ENCODE assay signal across 15 cellular contexts in the genomic region with DNA sequence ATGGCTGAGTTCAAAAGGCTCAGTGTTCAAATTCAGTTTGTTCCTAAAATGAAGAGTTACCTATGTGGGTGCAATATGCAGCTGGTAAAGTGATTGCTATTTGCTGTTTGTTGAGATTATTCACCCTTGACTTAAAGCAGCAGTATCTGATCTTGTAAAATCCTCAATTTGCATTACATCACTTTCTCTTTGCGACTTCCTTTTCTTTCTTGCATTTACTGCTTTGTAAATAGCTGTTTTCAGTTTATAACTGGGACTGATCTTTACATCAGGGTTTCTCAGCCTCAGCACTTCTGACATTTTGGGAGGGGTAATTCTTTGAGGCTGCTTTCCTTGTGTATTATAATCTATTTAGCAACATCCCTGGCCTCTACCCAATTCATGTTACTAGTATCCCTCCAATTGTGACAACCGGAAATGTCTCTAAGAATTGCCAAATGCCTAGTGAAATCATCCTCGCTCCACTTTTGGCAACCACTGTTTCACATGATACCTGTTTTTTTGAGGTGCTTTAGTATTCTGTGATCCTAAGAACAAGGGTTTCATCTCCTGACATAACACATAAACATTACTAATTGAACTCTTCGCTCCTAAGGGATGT. TPM values are rescaled to one million over a fixed set of nuclear protein-coding genes. Genes with fewer than 3 reads are reported as not detected.
DNase-seq lines count a peak whose midpoint lies in the region; ATAC-seq and TF ChIP-seq lines count a peak whose summit lies in the region.
"Had no signal": no experiment of that assay in that cellular context is flagged by ENCODE, and none has a peak within 500 bp of the region (broad histone marks: within the 10 kb centered on the region; RNA-seq: fewer than 3 reads in every experiment).

No MANE protein-coding gene starts in this region.

- no peak overlapping the region for H3K4me3 Mint-ChIP-seq in activated T-cell treated with anti-CD3 and anti-CD28 coated beads, Interleukin-2, amount 50 U/mL, for 72 hours
- H3K4me3 Mint-ChIP-seq: WTC11 had no signal

- peak overlapping the region; percentile 79 for H3K27ac ChIP-seq in VCaP
- H3K27ac ChIP-seq in spleen = peak overlapping the region in 6 of 8 donors; percentile 19 to 74 (median 56)
- no peak overlapping the region for H3K27ac ChIP-seq in RWPE1
- H3K27ac ChIP-seq: testis had no signal

- H3K9me3 Mint-ChIP-seq in activated T-cell treated with anti-CD3 and anti-CD28 coated beads, Interleukin-2, amount 50 U/mL, for 72 hours = no peaks in the 10 kb centered on the region
- H3K9me3 Mint-ChIP-seq: WTC11 had no signal

- peaks cover 0 to 70% (median 43%) of the 10 kb centered on the region in 6 donors for H3K36me3 ChIP-seq in spleen

- intact Hi-C loops in spleen (cut with DNase I; ENCODE audit: low total_unique reads) = no loop called here

- DNase-seq in activated T-cell treated with anti-CD3 and anti-CD28 coated beads, Interleukin-2, amount 50 U/mL, for 72 hours = no peak
- no peak for DNase-seq in activated T-cell treated with anti-CD3 and anti-CD28 coated beads, Interleukin-2, amount 50 U/mL, for 48 hours
- DNase-seq in spleen (no peak), NCI-H146 treated with DMSO at 0.1 percent for 48 hours (lab: John Stamatoyannopoulos, UW; ENCODE audit: unreplicated experiment) (no peak), hepatic stellate cell (ENCODE audit: low spot score) (no peak), RWPE1 (ENCODE audit: low spot score) (no peak)
- DNase-seq: ACHN, head of caudate nucleus, kidney, testis had no signal

- no peak for TF ChIP-seq POLR2A in spleen (IDR thresholded peaks at IDR 0.05)

- peak overlapping the region in 1 of 8 donors; percentile 1 for H3K4me3 ChIP-seq in spleen
- H3K4me3 ChIP-seq: testis had no signal

- H3K4me1 Mint-ChIP-seq in activated T-cell treated with anti-CD3 and anti-CD28 coated beads, Interleukin-2, amount 50 U/mL, for 72 hours (ENCODE audit: low read depth) = no peaks in the 10 kb centered on the region
- H3K4me1 Mint-ChIP-seq: WTC11 had no signal

- CTCF ChIA-PET in RWPE1 (lab: Yijun Ruan, JAX) = interaction anchor here (0.6 kb wide), 2 partner anchors 80 to 132 kb away, joined by 3 read pairs; no protein-coding TSS in a partner anchor

- POLR2A ChIA-PET in RWPE1 (lab: Yijun Ruan, JAX; ENCODE audit: low non-redundant PET) = no interaction called here

- peak overlapping the region; percentile 6 for H3K27ac Mint-ChIP-seq in activated T-cell treated with anti-CD3 and anti-CD28 coated beads, Interleukin-2, amount 50 U/mL, for 72 hours
- H3K27ac Mint-ChIP-seq: progenitor cell of endocrine pancreas, WTC11 had no signal

- 65 to 90% (median 76%) methylated on average over 4 of the region's 4 CpGs for WGBS in spleen, 5 donors

- H3K27me3 ChIP-seq in spleen (replicated peaks in 1 of 7) = no peaks in the 10 kb centered on the region
- H3K27me3 ChIP-seq: testis had no signal

- H3K27me3 Mint-ChIP-seq in activated T-cell treated with anti-CD3 and anti-CD28 coated beads, Interleukin-2, amount 50 U/mL, for 72 hours (ENCODE audit: low read depth) = no peaks in the 10 kb centered on the region
- H3K27me3 Mint-ChIP-seq: progenitor cell of endocrine pancreas had no signal

- TF ChIP-seq CTCF in VCaP (conservative IDR thresholded peaks at IDR 0.05) (no peak), spleen (IDR thresholded peaks at IDR 0.05 in 8 of 11, conservative IDR thresholded peaks at IDR 0.05 in 3 of 11) (no peak), RWPE1 (conservative IDR thresholded peaks at IDR 0.05; ENCODE audit: low read depth) (no peak)

- peaks cover 0 to 22% (median 0%) of the 10 kb centered on the region in 6 donors for H3K4me1 ChIP-seq in spleen
- H3K4me1 ChIP-seq: testis had no signal

- no peaks in the 10 kb centered on the region for H3K9me3 ChIP-seq in spleen
- H3K9me3 ChIP-seq: testis had no signal

- H3K36me3 Mint-ChIP-seq in activated T-cell treated with anti-CD3 and anti-CD28 coated beads, Interleukin-2, amount 50 U/mL, for 72 hours (ENCODE audit: insufficient read depth in 2 of 2) = peaks cover 0 to 10% of the 10 kb centered on the region in 2 donors
- H3K36me3 Mint-ChIP-seq: WTC11 had no signal

- no peak for ATAC-seq in activated T-cell treated with anti-CD3 and anti-CD28 coated beads, Interleukin-2, amount 50 U/mL, for 72 hours (replicated peaks in 1 of 2)
- peak; percentile 66 for ATAC-seq in HG03066 (IDR thresholded peaks at IDR 0.05; ENCODE audit: low read depth, unreplicated experiment)
- ATAC-seq: SK-N-SH treated with all-trans-retinoic acid at 6 μM for 48 hours, WTC11 had no signal

RNA-seq across cellular contexts. Expression of a gene that starts 12.1 kb away (rescaled TPM):
- total RNA-seq in activated T-cell treated with anti-CD3 and anti-CD28 coated beads, Interleukin-2, amount 50 U/mL, for 72 hours = 10 to 100 TPM; 56.3 to 66.4 TPM
- 10 to 100 TPM; 46.4 to 65.1 (median 56.3) TPM for total RNA-seq in spleen
- polyA plus RNA-seq in spleen = 10 to 100 TPM; 23.5 to 31.7 (median 28.6) TPM
